10 cellular contexts compared by ENCODE assay signal in genomic region chr7:102444961-102445673, GRCh38. TPM values are rescaled to one million over a fixed set of nuclear protein-coding genes. Genes with fewer than 3 reads are reported as not detected.
A peak's percentile ranks its signal among the peaks of the same experiment; 100 is the strongest.
DNase-seq lines count a peak whose midpoint lies in the region; ATAC-seq and TF ChIP-seq lines count a peak whose summit lies in the region.
"Had no signal": no experiment of that assay in that cellular context is flagged by ENCODE, and none has a peak within 500 bp of the region (broad histone marks: within the 10 kb centered on the region; RNA-seq: fewer than 3 reads in every experiment).

No MANE protein-coding gene starts in this region.

- no peak for DNase-seq in activated CD4-positive, CD25-positive, alpha-beta regulatory T cell treated with anti-CD3 and anti-CD28 coated beads, Interleukin-2, amount 50 U/mL, for 72 hours
- DNase-seq in spleen (no peak), GM23338 (ENCODE audit: low spot score) (no peak), NCI-H2171 treated with DMSO at 0.1 percent for 48 hours (lab: John Stamatoyannopoulos, UW) (no peak)
- DNase-seq in activated T-cell treated with anti-CD3 and anti-CD28 coated beads, Interleukin-2, amount 50 U/mL, for 1 hour: no peak
- DNase-seq: heart left ventricle had no signal

- H3K36me3 ChIP-seq in spleen: peaks cover 5 to 93% (median 40%) of the 10 kb centered on the region in 6 donors
- H3K36me3 ChIP-seq in GM23338 (ENCODE audit: insufficient read depth): no peaks in the 10 kb centered on the region

- H2AFZ ChIP-seq in GM23338: no peak overlapping the region

- peak overlapping the region in 1 of 8 donors; percentile 27 for H3K4me3 ChIP-seq in spleen
- no peak overlapping the region for H3K4me3 ChIP-seq in GM23338
- H3K4me3 ChIP-seq: heart left ventricle had no signal

- no peaks in the 10 kb centered on the region for H3K9me3 Mint-ChIP-seq in GM23338

- no peaks in the 10 kb centered on the region for H3K9me2 ChIP-seq in GM23338 (ENCODE audit: insufficient read depth)

- WGBS in spleen, 5 donors: 77 to 84% (median 80%) methylated on average over 17 of the region's 17 CpGs

- H3K4me3 Mint-ChIP-seq in GM23338: no peak overlapping the region

- H3K27me3 ChIP-seq in spleen (replicated peaks in 1 of 7): no peaks in the 10 kb centered on the region
- no peaks in the 10 kb centered on the region for H3K27me3 ChIP-seq in GM23338 (ENCODE audit: insufficient read depth)
- H3K27me3 ChIP-seq: heart left ventricle had no signal

- peaks cover 4 to 88% (median 51%) of the 10 kb centered on the region in 6 donors for H3K4me1 ChIP-seq in spleen
- peaks cover 15% of the 10 kb centered on the region for H3K4me1 ChIP-seq in GM23338 (ENCODE audit: insufficient read depth)

- ATAC-seq in activated CD4-positive, CD25-positive, alpha-beta regulatory T cell treated with anti-CD3 and anti-CD28 coated beads, Interleukin-2, amount 50 U/mL, for 24 hours: peak; percentile 30 to 41
- peak; percentile 45 for ATAC-seq in GM21737 (IDR thresholded peaks at IDR 0.05; ENCODE audit: unreplicated experiment)
- peak; percentile 30 for ATAC-seq in HG03558 (IDR thresholded peaks at IDR 0.05; ENCODE audit: extremely low read depth, unreplicated experiment)
- no peak for ATAC-seq in GM23338
- ATAC-seq: heart left ventricle, Panc1 had no signal

- no peak for TF ChIP-seq CTCF in spleen (IDR thresholded peaks at IDR 0.05 in 8 of 11, conservative IDR thresholded peaks at IDR 0.05 in 3 of 11)
- no peak for TF ChIP-seq CTCF in GM23338 (conservative IDR thresholded peaks at IDR 0.05; ENCODE audit: low read depth in 2 of 2)

- no peak for TF ChIP-seq POLR2A in spleen (IDR thresholded peaks at IDR 0.05)

- no peaks in the 10 kb centered on the region for H3K9me3 ChIP-seq in spleen
- H3K9me3 ChIP-seq: heart left ventricle had no signal

- intact Hi-C loops in spleen (cut with DNase I; ENCODE audit: low total_unique reads): no loop called here

- peaks cover 4% of the 10 kb centered on the region; the same call in 1 of the 2 replicates for H3F3A ChIP-seq in GM23338 (replicated peaks; ENCODE audit: low read depth)

- H3K27ac ChIP-seq in spleen: peak overlapping the region in 5 of 8 donors; percentile 36 to 89 (median 84)
- no peak overlapping the region for H3K27ac ChIP-seq in GM23338 (ENCODE audit: low read depth)
- H3K27ac ChIP-seq: heart left ventricle had no signal

- peaks cover 17% of the 10 kb centered on the region for H3K36me3 Mint-ChIP-seq in GM23338 (ENCODE audit: low read depth)

- H3K79me2 ChIP-seq in GM23338 (replicated peaks; ENCODE audit: insufficient read depth): no peaks in the 10 kb centered on the region

- H3K27me3 Mint-ChIP-seq in GM23338 (ENCODE audit: insufficient read depth, low read depth, poor library complexity): peaks cover 5% of the 10 kb centered on the region

- no peak overlapping the region for H3K27ac Mint-ChIP-seq in GM23338

- no peak overlapping the region for H3K4me2 ChIP-seq in GM23338

- H4K20me1 ChIP-seq in GM23338 (replicated peaks; ENCODE audit: insufficient read depth): no peaks in the 10 kb centered on the region; the same call in 1 of the 2 replicates

- peaks cover 6% of the 10 kb centered on the region for H3K4me1 Mint-ChIP-seq in GM23338

TF ChIP-seq in GM23338, 12 proteins besides CTCF, POLR2A, EP300 and RAD21 (continues in another document):
- TF ChIP-seq STAT1 (IDR thresholded peaks at IDR 0.05; ENCODE audit: unreplicated experiment) (no peak), POLR2AphosphoS5 (IDR thresholded peaks at IDR 0.05; ENCODE audit: low read depth) (no peak), EZH2 (IDR thresholded peaks at IDR 0.05; ENCODE audit: low read depth, unreplicated experiment) (no peak), CREB1 (CRISPR knock-in tag; IDR thresholded peaks at IDR 0.05; ENCODE audit: low read depth) (no peak), ETS1 (IDR thresholded peaks at IDR 0.05) (no peak), JUNB (IDR thresholded peaks at IDR 0.05; ENCODE audit: unreplicated experiment) (no peak), NANOG (IDR thresholded peaks at IDR 0.05; ENCODE audit: borderline replicate concordance) (no peak), ZNF331 (CRISPR knock-in tag; IDR thresholded peaks at IDR 0.05; ENCODE audit: low read depth) (no peak)

RNA-seq across cellular contexts. Expression of gene ORAI2, which starts 11.7 kb away (rescaled TPM):
- total RNA-seq in spleen: 100 to 1,000 TPM in 3 of 7 donors, 10 to 100 TPM in 4; 75.3 to 146 (median 90.5) TPM
- polyA plus RNA-seq in spleen: 10 to 100 TPM; 31.5 to 74.4 (median 35.4) TPM
- 21.7 and 33.8 TPM in 2 replicates for total RNA-seq in GM23338 (2014; rRNA removed; shearing (Covaris generic))
- polyA plus RNA-seq in GM23338 (2016; fragmentation: Nextera tagmentation; extraction: Ambion mirVana): 6.6 and 8.6 TPM in 2 replicates

RNA-seq across cellular contexts. Expression of gene ALKBH4, which starts 19.5 kb away (rescaled TPM):
- total RNA-seq in spleen: 10 to 100 TPM in 6 of 7 donors, 1 to 10 TPM in 1; 9.6 to 15.1 (median 10.7) TPM
- polyA plus RNA-seq in spleen: 10 to 100 TPM in 1 of 3 donors, 1 to 10 TPM in 2; 9.0 to 11.1 (median 9.2) TPM
- total RNA-seq in GM23338 (2014; rRNA removed; shearing (Covaris generic)): 31.0 and 45.0 TPM in 2 replicates
- 17.7 and 20.0 TPM in 2 replicates for polyA plus RNA-seq in GM23338 (2016; fragmentation: Nextera tagmentation; extraction: Ambion mirVana)

RNA-seq across cellular contexts. Expression of gene LRWD1, which starts 19.7 kb away (rescaled TPM):
- 10 to 100 TPM; 19.9 to 42.2 (median 24.1) TPM for total RNA-seq in spleen
- polyA plus RNA-seq in spleen: 10 to 100 TPM; 22.1 to 37.3 (median 33.7) TPM
- 43.3 and 55.2 TPM in 2 replicates for total RNA-seq in GM23338 (2014; rRNA removed; shearing (Covaris generic))
- polyA plus RNA-seq in GM23338 (2016; fragmentation: Nextera tagmentation; extraction: Ambion mirVana): 24.0 and 28.1 TPM in 2 replicates

RNA-seq across cellular contexts. Expression of gene POLR2J, which starts 33.6 kb away (rescaled TPM):
- 10 to 100 TPM in 6 of 7 donors, 1 to 10 TPM in 1; 8.4 to 34.5 (median 30.8) TPM for total RNA-seq in spleen
- 10 to 100 TPM; 95.6 to 98.8 (median 96.4) TPM for polyA plus RNA-seq in spleen
- 32.2 and 39.0 TPM in 2 replicates for total RNA-seq in GM23338 (2014; rRNA removed; shearing (Covaris generic))
- 167 and 190 TPM in 2 replicates for polyA plus RNA-seq in GM23338 (2016; fragmentation: Nextera tagmentation; extraction: Ambion mirVana)

RNA-seq across cellular contexts. Expression of gene PRKRIP1, which starts 49.0 kb away (rescaled TPM):
- total RNA-seq in spleen: 10 to 100 TPM; 25.0 to 33.4 (median 28.8) TPM
- 10 to 100 TPM; 27.4 to 45.7 (median 43.6) TPM for polyA plus RNA-seq in spleen
- total RNA-seq in GM23338 (2014; rRNA removed; shearing (Covaris generic)): 25.4 and 29.1 TPM in 2 replicates
- polyA plus RNA-seq in GM23338 (2016; fragmentation: Nextera tagmentation; extraction: Ambion mirVana): 24.8 and 25.5 TPM in 2 replicates
